Comparison of ENCODE assay signal across 16 cellular contexts in the genomic region with DNA sequence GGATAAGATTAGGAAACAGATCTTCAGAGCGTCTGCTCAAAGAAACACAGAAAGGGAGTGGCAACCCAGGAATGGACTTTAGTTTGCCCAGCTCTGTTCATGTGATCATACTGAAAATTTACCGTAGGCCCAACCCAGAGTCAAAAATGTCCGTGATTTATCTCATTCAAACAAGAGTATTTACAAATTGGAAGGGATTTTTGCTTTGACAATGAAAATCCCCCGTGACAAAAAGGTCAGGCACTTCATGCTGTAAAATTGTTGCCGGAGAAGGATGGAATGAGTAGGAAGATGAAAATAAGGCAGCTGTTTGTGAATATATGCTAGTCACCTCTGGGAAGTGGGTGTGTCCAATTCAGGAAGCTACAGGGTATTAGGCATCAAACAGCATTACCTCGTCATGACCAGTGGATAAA. TPM values are rescaled to one million over a fixed set of nuclear protein-coding genes. Genes with fewer than 3 reads are reported as not detected.
DNase-seq lines count a peak whose midpoint lies in the region; ATAC-seq and TF ChIP-seq lines count a peak whose summit lies in the region.
"Had no signal": no experiment of that assay in that cellular context is flagged by ENCODE, and none has a peak within 500 bp of the region (broad histone marks: within the 10 kb centered on the region; RNA-seq: fewer than 3 reads in every experiment).

No MANE protein-coding gene starts in this region.

- H3K27ac ChIP-seq in mammary epithelial cell (ENCODE audit: insufficient read depth, low read depth, low read length) (no peak overlapping the region), breast epithelium (no peak overlapping the region), upper lobe of left lung (peak overlapping the region in 3 of 4 donors; percentile 19 to 74 (median 48)), body of pancreas (no peak overlapping the region)
- H3K27ac ChIP-seq: SJSA1 had no signal

- POLR2A ChIA-PET in activated naive CD8-positive, alpha-beta T cell treated with anti-CD3 and anti-CD28 coated beads, Interleukin-2, amount 10 ng/mL, durations not matched to agents 7 days and 5 days (lab: Charles Lee), result no interaction called here

- H4K20me1 ChIP-seq in mammary epithelial cell (ENCODE audit: insufficient read depth, low read length), result no peaks in the 10 kb centered on the region

- WGBS in mammary epithelial cell (ENCODE audit: low coverage, missing lambda C conversion rate), result over 99% methylated on average over 6 of the region's 6 CpGs
- WGBS in upper lobe of left lung, 2 donors, result 58 to 59% methylated on average over 6 of the region's 6 CpGs
- 50 to 56% methylated on average over 6 of the region's 6 CpGs for WGBS in body of pancreas, 2 donors

- H3K27me3 ChIP-seq in mammary epithelial cell (ENCODE audit: insufficient read depth, low read length), result no peaks in the 10 kb centered on the region
- H3K27me3 ChIP-seq in breast epithelium, result no peaks in the 10 kb centered on the region
- no peaks in the 10 kb centered on the region for H3K27me3 ChIP-seq in upper lobe of left lung
- H3K27me3 ChIP-seq in body of pancreas, result no peaks in the 10 kb centered on the region
- H3K27me3 ChIP-seq: SJSA1 had no signal

- BruUV-seq in mammary epithelial cell (replicated peaks; lab: Mats Ljungman, UMichigan), result no TSS peak

- peak overlapping the region; percentile 78 for H3K27ac Mint-ChIP-seq in activated naive CD8-positive, alpha-beta T cell treated with anti-CD3 and anti-CD28 coated beads, Interleukin-2, amount 10 ng/mL, durations not matched to agents 7 days and 5 days
- peak overlapping the region; percentile 27 for H3K27ac Mint-ChIP-seq in mesothelial cell of epicardium

- peak overlapping the region; percentile 80 for H3K4me3 Mint-ChIP-seq in activated naive CD8-positive, alpha-beta T cell treated with anti-CD3 and anti-CD28 coated beads, Interleukin-2, amount 10 ng/mL, durations not matched to agents 7 days and 5 days
- H3K4me3 Mint-ChIP-seq in mesothelial cell of epicardium, result no peak overlapping the region

- H3K4me1 ChIP-seq in mammary epithelial cell (ENCODE audit: insufficient read depth, low read length) (peaks cover 9% of the 10 kb centered on the region), breast epithelium (no peaks in the 10 kb centered on the region), upper lobe of left lung (no peaks in the 10 kb centered on the region), body of pancreas (peaks cover 32% of the 10 kb centered on the region)
- H3K4me1 ChIP-seq: SJSA1 had no signal

- no peak overlapping the region for H3K9ac ChIP-seq in mammary epithelial cell (ENCODE audit: insufficient read depth, low read length)

- CTCF ChIA-PET in mammary epithelial cell (lab: Charles Lee; ENCODE audit: low non-redundant PET), result interaction anchor here (0.5 kb wide), 1 partner anchor 21 kb away, joined by 9 read pairs; no protein-coding TSS in a partner anchor

- H3K79me2 ChIP-seq in mammary epithelial cell (ENCODE audit: insufficient read depth, low read length), result no peaks in the 10 kb centered on the region

- intact Hi-C loops in mammary epithelial cell (cut with micrococcal nuclease), result no loop called here
- intact Hi-C loops in breast epithelium (cut with DNase I; ENCODE audit: low total_unique reads), result no loop called here
- intact Hi-C loops in body of pancreas (cut with DNase I), result no loop called here

- dilution Hi-C loops in mammary epithelial cell (cut with HindIII; ENCODE audit: low sequenced_read_pairs), result no loop called here

- H3K9me3 Mint-ChIP-seq in activated naive CD8-positive, alpha-beta T cell treated with anti-CD3 and anti-CD28 coated beads, Interleukin-2, amount 10 ng/mL, durations not matched to agents 7 days and 5 days, result no peaks in the 10 kb centered on the region
- H3K9me3 Mint-ChIP-seq in mesothelial cell of epicardium, result no peaks in the 10 kb centered on the region

- H3K9me3 ChIP-seq in mammary epithelial cell (replicated peaks; ENCODE audit: insufficient read depth, low read length), result no peaks in the 10 kb centered on the region
- H3K9me3 ChIP-seq in breast epithelium, result no peaks in the 10 kb centered on the region
- no peaks in the 10 kb centered on the region for H3K9me3 ChIP-seq in upper lobe of left lung
- H3K9me3 ChIP-seq in body of pancreas, result no peaks in the 10 kb centered on the region
- H3K9me3 ChIP-seq: SJSA1 had no signal

- H3K36me3 ChIP-seq in mammary epithelial cell (ENCODE audit: insufficient read depth, low read length) (no peaks in the 10 kb centered on the region), breast epithelium (no peaks in the 10 kb centered on the region), upper lobe of left lung (no peaks in the 10 kb centered on the region), body of pancreas (replicated peaks in 1 of 2; ENCODE audit: insufficient read depth in 1 of 2, low read depth in 2 of 2) (no peaks in the 10 kb centered on the region)
- H3K36me3 ChIP-seq: SJSA1 had no signal

- no peak for ATAC-seq in activated naive CD8-positive, alpha-beta T cell treated with anti-CD3 and anti-CD28 coated beads, Interleukin-2, amount 10 ng/mL, durations not matched to agents 7 days and 5 days (ENCODE audit: low read depth)
- ATAC-seq in upper lobe of left lung (ENCODE audit: low FRiP score in 2 of 2) (no peak), body of pancreas (no peak)

- TF ChIP-seq CTCF in mammary epithelial cell (conservative IDR thresholded peaks at IDR 0.05 in 1 of 2, IDR thresholded peaks at IDR 0.05 in 1 of 2; ENCODE audit: extremely low read depth in 1 of 2, insufficient read depth in 1 of 2, low read depth in 1 of 2, low read length in 2 of 2) (no peak), breast epithelium (IDR thresholded peaks at IDR 0.05) (no peak), mesothelial cell of epicardium (IDR thresholded peaks at IDR 0.05; ENCODE audit: unreplicated experiment) (no peak), upper lobe of left lung (IDR thresholded peaks at IDR 0.05) (no peak), body of pancreas (IDR thresholded peaks at IDR 0.05) (no peak)

- H3K27me3 Mint-ChIP-seq in activated naive CD8-positive, alpha-beta T cell treated with anti-CD3 and anti-CD28 coated beads, Interleukin-2, amount 10 ng/mL, durations not matched to agents 7 days and 5 days, result no peaks in the 10 kb centered on the region
- no peaks in the 10 kb centered on the region for H3K27me3 Mint-ChIP-seq in mesothelial cell of epicardium (ENCODE audit: low read depth)

- DNase-seq in mammary epithelial cell (no peak), breast epithelium (ENCODE audit: low spot score in 2 of 2) (no peak), mesothelial cell of epicardium (ENCODE audit: low spot score in 2 of 2, unreplicated experiment in 2 of 2) (no peak), upper lobe of left lung (no peak), GDM1 (lab: John Stamatoyannopoulos, UW) (no peak), body of pancreas (no peak), NCI-H1092 (lab: John Stamatoyannopoulos, UW) (no peak)
- DNase-seq in activated naive CD8-positive, alpha-beta T cell treated with anti-CD3 and anti-CD28 coated beads, Interleukin-2, amount 10 ng/mL, durations not matched to agents 7 days and 5 days, result no peak
- DNase-seq: activated effector memory CD4-positive, alpha-beta T cell treated with anti-CD3 and anti-CD28 coated beads, Interleukin-2, amount 50 U/mL, for 16 hours; AML-193; NCI-H1436; stimulated activated CD4-positive, alpha-beta T cell treated with anti-CD3 and anti-CD28 coated beads, Interleukin-1b, Interleukin-23, amount 100 ng/mL, for 48 hours had no signal

- H3K36me3 Mint-ChIP-seq in activated naive CD8-positive, alpha-beta T cell treated with anti-CD3 and anti-CD28 coated beads, Interleukin-2, amount 10 ng/mL, durations not matched to agents 7 days and 5 days, result peaks cover 1% of the 10 kb centered on the region
- no peaks in the 10 kb centered on the region for H3K36me3 Mint-ChIP-seq in mesothelial cell of epicardium

- TF ChIP-seq POLR2A in breast epithelium (IDR thresholded peaks at IDR 0.05) (no peak), upper lobe of left lung (IDR thresholded peaks at IDR 0.05) (no peak), body of pancreas (IDR thresholded peaks at IDR 0.05) (no peak)

- peak overlapping the region; percentile 33 for H2AFZ ChIP-seq in mammary epithelial cell (ENCODE audit: low read depth, low read length)

- in situ Hi-C loops in mammary epithelial cell (cut with MboI; ENCODE audit: low sequenced_read_pairs in 2 of 2), result no loop called here

- H3K4me2 ChIP-seq in mammary epithelial cell (ENCODE audit: insufficient read depth, low read depth, low read length), result no peak overlapping the region

- TF ChIP-seq EP300 in upper lobe of left lung (IDR thresholded peaks at IDR 0.05), result no peak

- H3K4me1 Mint-ChIP-seq in activated naive CD8-positive, alpha-beta T cell treated with anti-CD3 and anti-CD28 coated beads, Interleukin-2, amount 10 ng/mL, durations not matched to agents 7 days and 5 days, result peaks cover 32% of the 10 kb centered on the region
- H3K4me1 Mint-ChIP-seq in mesothelial cell of epicardium, result peaks cover 22% of the 10 kb centered on the region

- H3K4me3 ChIP-seq in mammary epithelial cell (replicated peaks in 1 of 3; ENCODE audit: insufficient read depth in 1 of 3, low read depth in 2 of 3, low read length in 3 of 3), result no peak overlapping the region
- no peak overlapping the region for H3K4me3 ChIP-seq in breast epithelium
- H3K4me3 ChIP-seq in upper lobe of left lung, result peak overlapping the region in 1 of 4 donors; percentile 13
- H3K4me3 ChIP-seq in body of pancreas, result no peak overlapping the region
- H3K4me3 ChIP-seq: SJSA1 had no signal

RNA-seq across cellular contexts. Expression of a gene that starts 1.2 kb away (rescaled TPM):
- total RNA-seq in mammary epithelial cell (under 1 TPM; under 0.01 to 0.21 TPM), breast epithelium (1 to 10 TPM in 2 of 3 donors, under 1 TPM in 1; 0.88 to 1.6 (median 1.4) TPM), mesothelial cell of epicardium (0.34 to 0.51 TPM (median 0.38 TPM) in 3 replicates), upper lobe of left lung (10 to 100 TPM in 1 of 6 donors, 1 to 10 TPM in 5; 2.1 to 12.9 (median 4.9) TPM), body of pancreas (1 to 10 TPM; 1.8 to 4.0 TPM)
- polyA plus RNA-seq in mammary epithelial cell, result 0.19 TPM
- not detected for polyA minus RNA-seq in mammary epithelial cell
- 1 to 10 TPM; 2.0 to 2.8 TPM for total RNA-seq in activated naive CD8-positive, alpha-beta T cell treated with anti-CD3 and anti-CD28 coated beads, Interleukin-2, amount 10 ng/mL, durations not matched to agents 7 days and 5 days
- total RNA-seq: G401, kidney epithelial cell, osteoblast, SJSA1 had no signal

Comparison
In these comparisons a context has a peak if more than half of its experiments do, and no peak if none do; other contexts are left out.
1. H3K27ac ChIP-seq: peak in upper lobe of left lung (3 of 4); none in mammary epithelial cell (single experiment), breast epithelium (0 of 2) and body of pancreas (0 of 4).